ENCODE assay signal across 15 cellular contexts in the genomic region with DNA sequence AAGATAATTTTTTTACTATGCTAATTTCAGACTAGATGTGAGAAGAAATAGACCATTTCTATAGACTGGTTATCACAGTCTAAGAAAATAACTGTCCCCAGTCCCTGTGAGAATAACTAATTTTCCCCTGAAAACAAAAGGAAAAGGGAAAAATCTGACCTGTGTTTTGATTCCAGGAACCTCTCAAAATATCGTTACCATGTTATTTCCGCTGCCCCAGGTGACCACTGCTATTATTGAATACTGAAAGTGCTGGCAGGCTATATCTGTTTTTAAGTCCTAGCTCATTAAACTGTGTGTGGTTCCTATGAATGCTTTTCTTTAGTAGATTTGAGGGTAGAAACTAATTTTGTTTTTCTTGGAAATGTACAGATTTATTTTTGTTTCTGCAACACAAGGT.
DNase-seq lines count a peak whose midpoint lies in the region; ATAC-seq and TF ChIP-seq lines count a peak whose summit lies in the region.
"Had no signal": no experiment of that assay in that cellular context is flagged by ENCODE, and none has a peak within 500 bp of the region (broad histone marks: within the 10 kb centered on the region; RNA-seq: fewer than 3 reads in every experiment).

No MANE protein-coding gene starts in this region.

- no peak for TF ChIP-seq CTCF in body of pancreas (IDR thresholded peaks at IDR 0.05)

- TF ChIP-seq POLR2A in body of pancreas (IDR thresholded peaks at IDR 0.05): no peak

- H3K27ac ChIP-seq in caudate nucleus (ENCODE audit: low read depth, low read length) (peak overlapping the region; percentile 48), temporal lobe (ENCODE audit: low read depth, low read length) (peak overlapping the region; percentile 54), body of pancreas (no peak overlapping the region)
- H3K27ac ChIP-seq: RWPE1 had no signal

- no peaks in the 10 kb centered on the region for H3K9me3 ChIP-seq in body of pancreas
- H3K9me3 ChIP-seq: sigmoid colon had no signal

- no peak overlapping the region for H3K4me3 ChIP-seq in body of pancreas
- H3K4me3 ChIP-seq: GM23338, sigmoid colon had no signal

- H3K27me3 ChIP-seq in body of pancreas: no peaks in the 10 kb centered on the region
- H3K27me3 ChIP-seq: sigmoid colon had no signal

- peaks cover 0 to 8% of the 10 kb centered on the region in 2 donors for H3K36me3 ChIP-seq in body of pancreas (replicated peaks in 1 of 2; ENCODE audit: insufficient read depth in 1 of 2, low read depth in 2 of 2)

- DNase-seq in caudate nucleus (lab: John Stamatoyannopoulos, UW): no peak
- no peak for DNase-seq in NCI-H748 treated with DMSO at 0.1 percent for 48 hours (lab: John Stamatoyannopoulos, UW)
- no peak for DNase-seq in ecto neural progenitor cell (ENCODE audit: low spot score)
- DNase-seq in body of pancreas: no peak
- DNase-seq: activated CD4-positive, alpha-beta memory T cell treated with anti-CD3 and anti-CD28 coated beads for 36 hours; CD4-positive, CD25-positive, alpha-beta regulatory T cell; NCI-H1417; NCI-H524 treated with DMSO at 0.1 percent for 48 hours; sigmoid colon; T-helper 9 cell had no signal

- H3K4me1 ChIP-seq in body of pancreas: no peaks in the 10 kb centered on the region

- peak; percentile 20 for ATAC-seq in GM19463 (IDR thresholded peaks at IDR 0.05; ENCODE audit: unreplicated experiment)
- peak; percentile 36 for ATAC-seq in HG02981 (IDR thresholded peaks at IDR 0.05; ENCODE audit: unreplicated experiment)
- no peak for ATAC-seq in body of pancreas
- ATAC-seq: GM23338 had no signal

- intact Hi-C loops in body of pancreas (cut with DNase I): no loop called here

- WGBS in body of pancreas, 2 donors: 92 to 96% methylated on average over 2 of the region's 2 CpGs

Comparison
In these comparisons a context has a peak if more than half of its experiments do, and no peak if none do; other contexts are left out.
1. H3K27ac ChIP-seq: peak in caudate nucleus (single experiment) and temporal lobe (single experiment); none in body of pancreas (0 of 4).